ENCODE assay signal across 8 cellular contexts in the genomic region with DNA sequence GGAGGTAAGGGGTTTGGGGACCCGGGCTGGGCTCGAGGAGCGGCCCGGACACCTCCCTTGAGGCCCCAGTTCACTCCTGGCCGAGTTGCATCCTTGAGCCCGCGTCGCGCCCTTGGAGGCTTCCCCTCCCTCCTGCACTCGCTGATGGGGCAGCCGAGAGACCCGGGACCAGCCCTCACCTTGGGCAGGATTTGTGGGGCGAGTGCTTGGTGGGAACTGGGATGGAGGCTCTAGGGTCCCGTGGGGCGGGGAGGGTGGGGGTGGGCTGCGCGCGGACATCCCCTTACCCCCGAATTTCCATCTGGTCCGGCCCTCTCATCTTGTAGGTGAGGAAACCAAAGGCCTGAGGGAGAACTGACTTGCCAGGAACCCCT.
DNase-seq lines count a peak whose midpoint lies in the region; ATAC-seq, FAIRE-seq and TF ChIP-seq lines count a peak whose summit lies in the region.
"Not testable (repeated sequence)": the region's sequence is repeated elsewhere in the genome, so short reads cannot be mapped to it uniquely, and the experiment has no call there.

No MANE protein-coding gene starts in this region.

- WGBS in transverse colon (ENCODE audit: low coverage in 1 of 2), 2 donors, result 8% methylated on average over 5 of the region's 20 CpGs; no CpG with 5 or more reads in 1 of the 2 donors

- not testable (repeated sequence) for H3K4me1 ChIP-seq in HUES48 (ENCODE audit: control insufficient read depth, insufficient read depth, low read length); RWPE2 (ENCODE audit: insufficient read depth, poor library complexity, severe bottlenecking); kidney (ENCODE audit: control insufficient read depth in 1 of 2, insufficient read depth in 1 of 2, low read depth in 1 of 2, low read length in 2 of 2); mucosa of descending colon (ENCODE audit: low read depth); transverse colon

- not testable (repeated sequence) for TF ChIP-seq CTCF in RWPE2 (IDR thresholded peaks at IDR 0.05; ENCODE audit: poor library complexity, severe bottlenecking); dorsolateral prefrontal cortex (IDR thresholded peaks at IDR 0.05 in 54 of 56, conservative IDR thresholded peaks at IDR 0.05 in 2 of 56; ENCODE audit: low read depth in 1 of 56, partially characterized antibody in 56 of 56); kidney (IDR thresholded peaks at IDR 0.05; ENCODE audit: borderline replicate concordance, extremely low read depth, insufficient read depth); mucosa of descending colon (IDR thresholded peaks at IDR 0.05); transverse colon (IDR thresholded peaks at IDR 0.05)

- TF ChIP-seq EP300 in transverse colon (IDR thresholded peaks at IDR 0.05; ENCODE audit: low read depth), result not testable (repeated sequence)

- peak overlapping the region; percentile 45; the same call in 1 of the 2 replicates for H3K4me3 ChIP-seq in HUES48 (ENCODE audit: low read depth, low read length)
- H3K4me3 ChIP-seq in RWPE2 (ENCODE audit: severe bottlenecking); kidney (ENCODE audit: low read length in 2 of 2); mucosa of descending colon; transverse colon: not testable (repeated sequence)
- H3K4me3 ChIP-seq in dorsolateral prefrontal cortex, result peak overlapping the region in 41 of 59 donors; percentile 4 to 62 (median 38)

- in situ Hi-C loops in transverse colon (cut with MboI; ENCODE audit: low pct_ligation_motif_present in 1 of 4, low pct_unique_long_range_greater_than_20kb in 1 of 4, low sequenced_read_pairs in 3 of 4), result not testable (repeated sequence)

- FAIRE-seq in kidney (lab: Jason Lieb, UNC), result not testable (repeated sequence)

- peak; percentile 13 for DNase-seq in DMS53 (lab: John Stamatoyannopoulos, UW)
- DNase-seq in RWPE2 (ENCODE audit: low spot score), result peak; percentile 47
- peak in 3 of 10 donors; percentile 3 to 40 (median 39) for DNase-seq in dorsolateral prefrontal cortex
- DNase-seq in left cardiac atrium, result peak; percentile 20
- DNase-seq in kidney, result peak; percentile 49
- DNase-seq in mucosa of descending colon, result peak in 2 of 3 donors; percentile 15 to 31
- peak; percentile 6 for DNase-seq in transverse colon

- not testable (repeated sequence) for H3K9me3 ChIP-seq in HUES48 (ENCODE audit: control insufficient read depth, insufficient read depth, low read length); RWPE2 (ENCODE audit: severe bottlenecking); kidney (ENCODE audit: control insufficient read depth in 1 of 2, low read length in 2 of 2); mucosa of descending colon; transverse colon

- H3K27me3 ChIP-seq in HUES48 (ENCODE audit: control insufficient read depth, insufficient read depth, low read length); RWPE2 (ENCODE audit: insufficient read depth, poor library complexity, severe bottlenecking); dorsolateral prefrontal cortex; transverse colon: not testable (repeated sequence)

- intact Hi-C loops in dorsolateral prefrontal cortex (cut with DNase I); left cardiac atrium (cut with DNase I); kidney (cut with DNase I); mucosa of descending colon (cut with DNase I, micrococcal nuclease); transverse colon (cut with DNase I; ENCODE audit: low total_unique reads): not testable (repeated sequence)

- not testable (repeated sequence) for TF ChIP-seq POLR2A in transverse colon (IDR thresholded peaks at IDR 0.05)

- H3K27ac ChIP-seq in HUES48 (ENCODE audit: low read depth, low read length); RWPE2 (ENCODE audit: poor library complexity, severe bottlenecking); kidney (ENCODE audit: low read depth in 2 of 2, low read length in 2 of 2); transverse colon: not testable (repeated sequence)
- peak overlapping the region in 2 of 59 donors; percentile 48 to 53 for H3K27ac ChIP-seq in dorsolateral prefrontal cortex

- not testable (repeated sequence) for H3K36me3 ChIP-seq in HUES48 (ENCODE audit: control insufficient read depth, insufficient read depth, low read length); RWPE2 (ENCODE audit: low read depth); kidney (ENCODE audit: control insufficient read depth in 1 of 2, insufficient read depth in 2 of 2, low read length in 2 of 2); mucosa of descending colon (ENCODE audit: low read depth); transverse colon

- ATAC-seq in RWPE2 (ENCODE audit: low read depth); left cardiac atrium; mucosa of descending colon: not testable (repeated sequence)

- H3K9ac ChIP-seq in HUES48 (ENCODE audit: low read depth, low read length); kidney (ENCODE audit: low read length in 2 of 2): not testable (repeated sequence)
